ENCODE assay signal across 9 cellular contexts in the genomic region with DNA sequence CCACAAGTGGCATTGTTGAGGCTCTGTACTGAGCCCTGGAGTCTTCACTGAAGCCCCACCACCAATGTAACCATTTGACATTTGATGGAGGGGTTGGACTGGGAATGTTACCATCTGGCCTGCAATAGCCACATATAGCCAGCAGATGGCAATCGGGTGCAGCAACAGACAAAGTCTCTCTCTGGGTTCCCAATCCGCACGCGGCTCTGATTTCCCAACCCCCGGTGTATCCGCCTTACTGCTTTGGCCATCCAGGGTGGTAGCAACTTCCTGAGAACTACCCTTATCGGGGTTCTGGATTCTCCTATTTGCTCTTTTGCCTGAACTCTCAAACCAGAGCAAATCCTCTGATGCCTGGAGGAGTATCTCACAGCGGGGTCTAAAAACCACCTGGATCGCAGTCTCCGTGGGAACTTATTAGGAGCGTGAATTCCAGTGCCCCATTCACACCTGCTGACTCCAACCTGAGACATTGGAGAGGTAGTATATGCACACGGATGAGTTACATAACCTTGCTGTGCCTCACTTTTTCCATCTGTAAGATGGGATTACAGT. TPM values are rescaled to one million over a fixed set of nuclear protein-coding genes. Genes with fewer than 3 reads are reported as not detected.
DNase-seq lines count a peak whose midpoint lies in the region; ATAC-seq, FAIRE-seq and TF ChIP-seq lines count a peak whose summit lies in the region.
"Had no signal": no experiment of that assay in that cellular context is flagged by ENCODE, and none has a peak within 500 bp of the region (broad histone marks: within the 10 kb centered on the region; RNA-seq: fewer than 3 reads in every experiment).

No MANE protein-coding gene starts in this region.

- H3K27ac Mint-ChIP-seq in brain, result peak overlapping the region in 1 of 5 experiments; percentile 21

- TF ChIP-seq CTCF in brain (conservative IDR thresholded peaks at IDR 0.05), result peak; percentile 94 to 95

- H3K27me3 Mint-ChIP-seq in brain, result peaks cover 25% of the 10 kb centered on the region

- peak; percentile 58 for FAIRE-seq in TTC549 (lab: Jason Lieb, UNC)

- H3K36me3 Mint-ChIP-seq in brain, result no peaks in the 10 kb centered on the region

- peaks cover 15% of the 10 kb centered on the region for H3K4me1 Mint-ChIP-seq in brain

- H3K9me3 Mint-ChIP-seq in brain, result no peaks in the 10 kb centered on the region

- ATAC-seq in GM21723 (IDR thresholded peaks at IDR 0.05; ENCODE audit: unreplicated experiment), result no peak

- DNase-seq in NCI-H2081 (lab: John Stamatoyannopoulos, UW) (peak; percentile 71 to 80), NCI-H2081 treated with DMSO at 0.1 percent for 48 hours (lab: John Stamatoyannopoulos, UW) (no peak), NCI-H2029 treated with DMSO at 0.1 percent for 48 hours (lab: John Stamatoyannopoulos, UW) (peak; percentile 3), iPS-NIHi11 (ENCODE audit: low spot score) (peak; percentile 94)
- peak; percentile 29 to 64 for DNase-seq in stimulated activated CD4-positive, alpha-beta T cell treated with anti-CD3 and anti-CD28 coated beads, Interleukin-12 subunit alpha, Interleukin-12 subunit beta, amount 100 ng/mL, for 24 hours (ENCODE audit: low read depth in 2 of 2)

- H3K4me3 Mint-ChIP-seq in brain, result no peak overlapping the region

RNA-seq across cellular contexts. Expression of a gene that starts 14.2 kb away (rescaled TPM):
- not detected for polyA plus RNA-seq in brain (ENCODE audit: insufficient read depth, low read depth, low replicate concordance)
- polyA plus RNA-seq: urinary bladder had no signal

RNA-seq across cellular contexts. Expression of a gene that starts 59.7 kb away (rescaled TPM):
- polyA plus RNA-seq in brain (ENCODE audit: insufficient read depth, low read depth, low replicate concordance), result 32.3 TPM
